ENCODE assay signal across 8 cellular contexts in the genomic region with DNA sequence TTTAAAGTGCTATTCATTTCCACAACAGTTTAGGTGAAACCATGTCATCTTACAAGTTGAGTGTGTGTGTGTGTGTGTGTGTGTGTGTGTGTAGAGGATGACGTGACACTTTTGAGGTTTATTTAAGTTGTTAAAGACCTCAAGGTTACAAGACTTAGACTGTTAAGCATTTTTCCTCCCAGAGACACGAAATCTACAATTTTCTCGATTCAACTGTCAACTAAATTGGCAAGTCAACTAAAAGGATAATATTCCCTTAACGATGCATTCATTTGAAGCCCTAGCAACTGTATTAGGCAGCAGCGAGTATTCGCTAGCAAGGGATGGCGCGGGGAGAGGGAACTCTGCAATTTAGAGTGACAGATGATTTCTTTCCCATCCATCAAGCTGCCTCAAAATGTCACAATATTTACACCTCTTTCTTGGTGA. TPM values are rescaled to one million over a fixed set of nuclear protein-coding genes. Genes with fewer than 3 reads are reported as not detected.
DNase-seq lines count a peak whose midpoint lies in the region; ATAC-seq and TF ChIP-seq lines count a peak whose summit lies in the region.

No MANE protein-coding gene starts in this region.

- TF ChIP-seq CTCF in AG04449 (IDR thresholded peaks at IDR 0.05; ENCODE audit: insufficient read depth, low read length, missing control alignments) (no peak), HFF-Myc (IDR thresholded peaks at IDR 0.05; ENCODE audit: low read depth, low read length, missing control alignments) (no peak), brain microvascular endothelial cell (IDR thresholded peaks at IDR 0.05; ENCODE audit: low read depth, low read length, missing control alignments) (no peak), kidney epithelial cell (IDR thresholded peaks at IDR 0.05; ENCODE audit: insufficient read depth, low read length, poor library complexity, severe bottlenecking) (no peak), MM.1S (IDR thresholded peaks at IDR 0.05; ENCODE audit: low read length) (no peak)

- H3K4me3 ChIP-seq in AG04449 (ENCODE audit: low read depth, low read length): peak overlapping the region; percentile 90
- H3K4me3 ChIP-seq in HFF-Myc (replicated peaks; ENCODE audit: low read depth, low read length): peak overlapping the region; percentile 60
- H3K4me3 ChIP-seq in brain microvascular endothelial cell (ENCODE audit: low read depth, low read length): peak overlapping the region; percentile 68
- H3K4me3 ChIP-seq in kidney epithelial cell (ENCODE audit: low read depth, low read length): peak overlapping the region; percentile 62
- H3K4me3 ChIP-seq in MM.1S (ENCODE audit: low read length): no peak overlapping the region

- H3K36me3 ChIP-seq in brain microvascular endothelial cell (replicated peaks) (no peaks in the 10 kb centered on the region), kidney epithelial cell (ENCODE audit: control insufficient read depth, insufficient read depth, low read length) (no peaks in the 10 kb centered on the region), MM.1S (replicated peaks; ENCODE audit: insufficient read depth, low read length) (no peaks in the 10 kb centered on the region)

- peaks cover 66% of the 10 kb centered on the region for H3K27me3 Mint-ChIP-seq in T-helper 17 cell

- H3K27ac ChIP-seq in brain microvascular endothelial cell (no peak overlapping the region), MM.1S (ENCODE audit: low read length) (no peak overlapping the region)

- H2AFZ ChIP-seq in MM.1S (ENCODE audit: low read length): no peak overlapping the region

- H3K9me2 ChIP-seq in MM.1S (replicated peaks; ENCODE audit: insufficient read depth, low read length): no peaks in the 10 kb centered on the region

- no peak for DNase-seq in AG04449 (ENCODE audit: low read depth, low spot score)
- DNase-seq in HFF-Myc (ENCODE audit: extremely low read depth, low read depth): no peak
- no peak for DNase-seq in brain microvascular endothelial cell
- no peak for DNase-seq in kidney epithelial cell (ENCODE audit: low read depth)
- no peak for DNase-seq in RKO (ENCODE audit: low spot score)
- DNase-seq in MM.1S: no peak
- DNase-seq in T-helper 17 cell: no peak

- H3K9ac ChIP-seq in MM.1S (ENCODE audit: low read length): no peak overlapping the region

- POLR2A ChIA-PET in AG04449 (lab: Yijun Ruan, JAX): interaction anchor here (0.7 to 2.3 kb wide), 3 partner anchors 18 to 43 kb away, joined by 3 to 17 read pairs (median 9); a partner anchor contains a TSS

- H3K4me3 Mint-ChIP-seq in T-helper 17 cell: no peak overlapping the region

- in situ Hi-C loops in brain microvascular endothelial cell (cut with HindIII; ENCODE audit: low pct_ligation_motif_present, low sequenced_read_pairs): loop anchor here (25.0 kb wide), 1 partner anchor 194 kb away; no protein-coding TSS in a partner anchor

- ATAC-seq in HG02973 (IDR thresholded peaks at IDR 0.05; ENCODE audit: unreplicated experiment) (no peak), T-helper 17 cell (no peak)

- no peaks in the 10 kb centered on the region for H3K9me3 ChIP-seq in MM.1S (replicated peaks; ENCODE audit: insufficient read depth, low read length)
- peaks cover 3% of the 10 kb centered on the region for H3K9me3 ChIP-seq in T-helper 17 cell (ENCODE audit: control insufficient read depth, low read length, poor library complexity, severe bottlenecking)

- no peaks in the 10 kb centered on the region for H3K79me2 ChIP-seq in MM.1S (ENCODE audit: low read length)

- no peaks in the 10 kb centered on the region for H3K36me3 Mint-ChIP-seq in T-helper 17 cell (ENCODE audit: low read depth)

- no peak overlapping the region for H3K27ac Mint-ChIP-seq in T-helper 17 cell

- no peaks in the 10 kb centered on the region for H3K4me1 ChIP-seq in MM.1S (ENCODE audit: low read length)

- H3F3A ChIP-seq in MM.1S (ENCODE audit: insufficient read depth, low read length): no peaks in the 10 kb centered on the region

- CTCF ChIA-PET in AG04449 (lab: Yijun Ruan, JAX): interaction anchor here (0.7 to 7.7 kb wide), 23 partner anchors 8 to 1616 kb away, joined by 3 to 132 read pairs (median 4); a partner anchor contains a TSS

- peaks cover 2% of the 10 kb centered on the region for H3K4me1 Mint-ChIP-seq in T-helper 17 cell

- H3K27me3 ChIP-seq in brain microvascular endothelial cell (replicated peaks) (no peaks in the 10 kb centered on the region), kidney epithelial cell (ENCODE audit: control insufficient read depth, insufficient read depth, low read length) (peaks cover 26% of the 10 kb centered on the region), MM.1S (replicated peaks; ENCODE audit: insufficient read depth, low read length) (no peaks in the 10 kb centered on the region)

- H3K4me2 ChIP-seq in MM.1S (ENCODE audit: low read depth, low read length): no peak overlapping the region

- H4K20me1 ChIP-seq in MM.1S (ENCODE audit: insufficient read depth, low read length): no peaks in the 10 kb centered on the region

RNA-seq across cellular contexts. Expression of a gene that starts 17.6 kb away (rescaled TPM):
- 4.3 and 4.8 TPM in 2 replicates for total RNA-seq in kidney epithelial cell
- not detected for total RNA-seq in T-helper 17 cell
